In the genomic region with DNA sequence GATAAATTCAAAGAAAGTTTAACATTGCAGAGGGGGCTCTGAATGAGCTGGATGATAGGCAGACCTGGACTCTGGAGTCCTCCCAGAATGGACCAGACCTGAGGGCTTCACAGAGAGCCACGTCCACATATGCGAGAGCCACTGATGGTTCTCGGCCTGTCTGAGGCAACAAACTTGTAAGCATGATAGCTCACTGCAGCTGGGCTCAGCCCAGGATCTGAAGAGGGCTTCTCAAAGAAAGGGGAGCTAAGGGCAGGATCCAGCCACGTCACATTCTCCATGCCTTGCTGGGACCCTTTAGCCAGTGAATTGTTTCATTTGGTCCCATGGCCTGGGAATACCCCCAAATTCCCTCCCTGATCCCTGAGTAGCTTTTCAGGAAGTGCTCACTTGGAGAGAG, we compare ENCODE assay signal across 2 cellular contexts.
TF ChIP-seq lines count a peak whose summit lies in the region.

No MANE protein-coding gene starts in this region.

TF ChIP-seq in GM12878, 131 proteins besides CTCF, POLR2A, EP300 and RAD21:
- TF ChIP-seq ATF2 (IDR thresholded peaks at IDR 0.05; ENCODE audit: low read length): no peak
- no peak for TF ChIP-seq RCOR1 (conservative IDR thresholded peaks at IDR 0.05; ENCODE audit: low read depth, low read length)
- TF ChIP-seq SREBF2 (IDR thresholded peaks at IDR 0.05; ENCODE audit: low read length): no peak
- TF ChIP-seq ZZZ3 (IDR thresholded peaks at IDR 0.05; ENCODE audit: control insufficient read depth, insufficient read length, low read depth): no peak
- TF ChIP-seq LARP7 (IDR thresholded peaks at IDR 0.05): no peak
- no peak for TF ChIP-seq MTA3 (IDR thresholded peaks at IDR 0.05; ENCODE audit: borderline replicate concordance, low read length)
- no peak for TF ChIP-seq SKIL (IDR thresholded peaks at IDR 0.05; ENCODE audit: low read depth, poor library complexity, severe bottlenecking)
- TF ChIP-seq, protein P1, sequence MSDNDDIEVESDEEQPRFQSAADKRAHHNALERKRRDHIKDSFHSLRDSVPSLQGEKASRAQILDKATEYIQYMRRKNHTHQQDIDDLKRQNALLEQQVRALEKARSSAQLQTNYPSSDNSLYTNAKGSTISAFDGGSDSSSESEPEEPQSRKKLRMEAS (IDR thresholded peaks at IDR 0.05; ENCODE audit: low read depth, low read length): no peak
- TF ChIP-seq RAD51 (IDR thresholded peaks at IDR 0.05): no peak
- TF ChIP-seq ZBTB4 (CRISPR knock-in tag; IDR thresholded peaks at IDR 0.05): no peak
- no peak for TF ChIP-seq PAX8 (IDR thresholded peaks at IDR 0.05)

TF ChIP-seq in HepG2, 621 proteins besides CTCF, POLR2A, EP300 and RAD21:
- TF ChIP-seq, protein P2, sequence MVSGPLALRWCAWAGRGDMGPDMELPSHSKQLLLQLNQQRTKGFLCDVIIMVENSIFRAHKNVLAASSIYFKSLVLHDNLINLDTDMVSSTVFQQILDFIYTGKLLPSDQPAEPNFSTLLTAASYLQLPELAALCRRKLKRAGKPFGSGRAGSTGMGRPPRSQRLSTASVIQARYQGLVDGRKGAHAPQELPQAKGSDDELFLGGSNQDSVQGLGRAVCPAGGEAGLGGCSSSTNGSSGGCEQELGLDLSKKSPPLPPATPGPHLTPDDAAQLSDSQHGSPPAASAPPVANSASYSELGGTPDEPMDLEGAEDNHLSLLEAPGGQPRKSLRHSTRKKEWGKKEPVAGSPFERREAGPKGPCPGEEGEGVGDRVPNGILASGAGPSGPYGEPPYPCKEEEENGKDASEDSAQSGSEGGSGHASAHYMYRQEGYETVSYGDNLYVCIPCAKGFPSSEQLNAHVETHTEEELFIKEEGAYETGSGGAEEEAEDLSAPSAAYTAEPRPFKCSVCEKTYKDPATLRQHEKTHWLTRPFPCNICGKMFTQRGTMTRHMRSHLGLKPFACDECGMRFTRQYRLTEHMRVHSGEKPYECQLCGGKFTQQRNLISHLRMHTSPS (CRISPR knock-in tag; IDR thresholded peaks at IDR 0.05; ENCODE audit: low read depth): no peak
